Comparison of ENCODE assay signal across 8 cellular contexts in genomic region chr6:36911946-36912555, GRCh38. TPM values are rescaled to one million over a fixed set of nuclear protein-coding genes. Genes with fewer than 3 reads are reported as not detected.
DNase-seq lines count a peak whose midpoint lies in the region; ATAC-seq and TF ChIP-seq lines count a peak whose summit lies in the region.

No MANE protein-coding gene starts in this region.

- no peaks in the 10 kb centered on the region for H3K27me3 Mint-ChIP-seq in activated CD4-positive, alpha-beta memory T cell treated with anti-CD3 and anti-CD28 coated beads, Interleukin-2, amount 10 ng/mL, durations not matched to agents 7 days and 5 days

- CTCF ChIA-PET in activated CD4-positive, alpha-beta memory T cell treated with anti-CD3 and anti-CD28 coated beads, Interleukin-2, amount 10 ng/mL, durations not matched to agents 7 days and 5 days (lab: Charles Lee) = interaction anchor here (0.6 to 2.3 kb wide), 6 partner anchors 37 to 781 kb away, joined by 3 to 8 read pairs (median 5); partner anchors contain the start of gene MTCH1

- in situ Hi-C loops in G401 (cut with HindIII; ENCODE audit: low sequenced_read_pairs) = no loop called here

- H3K4me1 ChIP-seq in skeletal muscle satellite cell (ENCODE audit: control insufficient read depth, insufficient read depth, low read length) = peaks cover 30% of the 10 kb centered on the region

- H3K27me3 ChIP-seq in skeletal muscle satellite cell (ENCODE audit: control insufficient read depth, insufficient read depth, low read length) = no peaks in the 10 kb centered on the region

- no peaks in the 10 kb centered on the region for H3K9me3 ChIP-seq in skeletal muscle satellite cell (replicated peaks; ENCODE audit: low read length)

- DNase-seq in activated CD4-positive, alpha-beta memory T cell treated with anti-CD3 and anti-CD28 coated beads, Interleukin-2, amount 10 ng/mL, durations not matched to agents 7 days and 5 days = peak; percentile 49
- DNase-seq in G401 (ENCODE audit: low spot score) (no peak), omental fat pad (ENCODE audit: low spot score) (no peak), germinal center (ENCODE audit: low spot score) (no peak), NCI-H446 treated with DMSO at 0.1 percent for 48 hours (lab: John Stamatoyannopoulos, UW) (no peak)

- H3K9ac ChIP-seq in skeletal muscle satellite cell (ENCODE audit: low read depth, low read length) = no peak overlapping the region

- H3K9me3 Mint-ChIP-seq in activated CD4-positive, alpha-beta memory T cell treated with anti-CD3 and anti-CD28 coated beads, Interleukin-2, amount 10 ng/mL, durations not matched to agents 7 days and 5 days = no peaks in the 10 kb centered on the region

- peaks cover 31% of the 10 kb centered on the region for H3K36me3 ChIP-seq in skeletal muscle satellite cell (ENCODE audit: insufficient read depth, low read length)

- no peak for TF ChIP-seq CTCF in omental fat pad (IDR thresholded peaks at IDR 0.05)

- peaks cover 62% of the 10 kb centered on the region for H3K4me1 Mint-ChIP-seq in activated CD4-positive, alpha-beta memory T cell treated with anti-CD3 and anti-CD28 coated beads, Interleukin-2, amount 10 ng/mL, durations not matched to agents 7 days and 5 days

- ATAC-seq in GM19035 (IDR thresholded peaks at IDR 0.05; ENCODE audit: unreplicated experiment) (peak; percentile 30), HG03432 (IDR thresholded peaks at IDR 0.05; ENCODE audit: unreplicated experiment) (peak; percentile 29), omental fat pad (ENCODE audit: low FRiP score) (no peak)

- peaks cover 57% of the 10 kb centered on the region for H3K36me3 Mint-ChIP-seq in activated CD4-positive, alpha-beta memory T cell treated with anti-CD3 and anti-CD28 coated beads, Interleukin-2, amount 10 ng/mL, durations not matched to agents 7 days and 5 days (ENCODE audit: low read depth)

- POLR2A ChIA-PET in activated CD4-positive, alpha-beta memory T cell treated with anti-CD3 and anti-CD28 coated beads, Interleukin-2, amount 10 ng/mL, durations not matched to agents 7 days and 5 days (lab: Charles Lee) = interaction anchor here (0.9 to 2.2 kb wide), 6 partner anchors 20 to 74 kb away, joined by 3 to 14 read pairs (median 8); partner anchors contain the start of genes C6orf89, MTCH1, PI16 and PPIL1

- peak overlapping the region; percentile 90 for H3K27ac Mint-ChIP-seq in activated CD4-positive, alpha-beta memory T cell treated with anti-CD3 and anti-CD28 coated beads, Interleukin-2, amount 10 ng/mL, durations not matched to agents 7 days and 5 days

- peak overlapping the region; percentile 19 for H3K4me2 ChIP-seq in skeletal muscle satellite cell (ENCODE audit: low read length)

- H3K4me3 Mint-ChIP-seq in activated CD4-positive, alpha-beta memory T cell treated with anti-CD3 and anti-CD28 coated beads, Interleukin-2, amount 10 ng/mL, durations not matched to agents 7 days and 5 days = peak overlapping the region; percentile 68

- no peak overlapping the region for H3K4me3 ChIP-seq in skeletal muscle satellite cell (ENCODE audit: low read length)

RNA-seq across cellular contexts. Expression of gene C6orf89, which starts 26.3 kb away (rescaled TPM):
- total RNA-seq in activated CD4-positive, alpha-beta memory T cell treated with anti-CD3 and anti-CD28 coated beads, Interleukin-2, amount 10 ng/mL, durations not matched to agents 7 days and 5 days = 10 to 100 TPM; 51.8 to 53.8 TPM
- 36.8 and 36.9 TPM in 2 replicates for total RNA-seq in skeletal muscle satellite cell (2012; rRNA removed)
- 22.5 and 30.1 TPM in 2 replicates for total RNA-seq in G401 (2014; rRNA removed; shearing (Covaris generic))
- 10 to 100 TPM; 40.2 to 53.0 (median 46.0) TPM for total RNA-seq in omental fat pad

RNA-seq across cellular contexts. Expression of gene PPIL1, which starts 37.4 kb away (rescaled TPM):
- total RNA-seq in activated CD4-positive, alpha-beta memory T cell treated with anti-CD3 and anti-CD28 coated beads, Interleukin-2, amount 10 ng/mL, durations not matched to agents 7 days and 5 days = 10 to 100 TPM; 22.8 to 24.3 TPM
- total RNA-seq in skeletal muscle satellite cell (2012; rRNA removed) = 34.5 and 36.9 TPM in 2 replicates
- total RNA-seq in G401 (2014; rRNA removed; shearing (Covaris generic)) = 62.5 and 124 TPM in 2 replicates
- 10 to 100 TPM; 17.5 to 31.6 (median 20.9) TPM for total RNA-seq in omental fat pad

RNA-seq across cellular contexts. Expression of gene PI16, which starts 42.5 kb away (rescaled TPM):
- 1 to 10 TPM; 7.3 to 8.5 TPM for total RNA-seq in activated CD4-positive, alpha-beta memory T cell treated with anti-CD3 and anti-CD28 coated beads, Interleukin-2, amount 10 ng/mL, durations not matched to agents 7 days and 5 days
- not detected in 2 replicates for total RNA-seq in skeletal muscle satellite cell (2012; rRNA removed)
- not detected in 2 replicates for total RNA-seq in G401 (2014; rRNA removed; shearing (Covaris generic))
- 10 to 100 TPM in 2 of 4 donors, 1 to 10 TPM in 2; 1.3 to 41.9 (median 8.9) TPM for total RNA-seq in omental fat pad
